ENCODE assay signal across 15 cellular contexts in the genomic region with DNA sequence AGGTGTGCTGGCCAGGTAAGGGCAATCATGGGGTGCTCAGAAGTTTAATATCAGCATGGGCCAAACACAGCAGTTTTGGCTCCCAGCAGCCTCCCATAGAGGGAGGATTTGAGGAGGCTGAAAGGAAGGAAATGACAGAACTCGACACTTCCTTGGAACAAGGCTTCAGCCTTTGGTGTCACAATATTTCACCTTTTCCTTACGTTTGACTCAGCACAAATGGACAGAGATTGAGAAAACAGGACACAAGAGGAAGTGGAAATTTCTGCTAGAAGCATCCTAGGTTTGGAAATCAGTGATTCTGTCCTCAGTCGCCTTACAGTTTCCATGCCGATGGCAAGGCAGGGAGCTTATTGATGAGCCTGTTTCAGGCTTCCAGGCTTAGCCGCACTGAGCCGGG.
DNase-seq lines count a peak whose midpoint lies in the region; ATAC-seq and TF ChIP-seq lines count a peak whose summit lies in the region.
"Had no signal": no experiment of that assay in that cellular context is flagged by ENCODE, and none has a peak within 500 bp of the region (broad histone marks: within the 10 kb centered on the region; RNA-seq: fewer than 3 reads in every experiment).

No MANE protein-coding gene starts in this region.

- H3K4me3 Mint-ChIP-seq in endothelial cell (ENCODE audit: unreplicated experiment) (no peak overlapping the region), type B pancreatic cell (no peak overlapping the region)

- no peak overlapping the region for H2BK120ac ChIP-seq in mesendoderm (ENCODE audit: low read depth, low read length)

- DNase-seq in heart left ventricle = no peak
- DNase-seq in cardiac septum (ENCODE audit: low spot score) = no peak
- no peak for DNase-seq in endothelial cell (ENCODE audit: low spot score)
- DNase-seq in mesendoderm = no peak
- DNase-seq in A172 (ENCODE audit: low spot score) = no peak
- no peak for DNase-seq in DMS153 treated with DMSO at 0.1 percent for 48 hours (lab: John Stamatoyannopoulos, UW; ENCODE audit: unreplicated experiment)
- no peak for DNase-seq in type B pancreatic cell (ENCODE audit: extremely low spot score, unreplicated experiment)
- DNase-seq: DMS79 treated with DMSO at 0.1 percent for 48 hours, NCI-H1417, NCI-H187, NCI-H2107, NCI-H510A, NCI-H748 treated with DMSO at 0.1 percent for 48 hours, RPMI8226 had no signal

- intact Hi-C loops in heart left ventricle (cut with DNase I) (no loop called here), cardiac septum (cut with DNase I) (no loop called here)

- TF ChIP-seq CTCF in heart left ventricle (IDR thresholded peaks at IDR 0.05) (no peak), endothelial cell (IDR thresholded peaks at IDR 0.05; ENCODE audit: unreplicated experiment) (no peak), type B pancreatic cell (conservative IDR thresholded peaks at IDR 0.05) (no peak)

- no peak overlapping the region for H3K4me3 ChIP-seq in heart left ventricle
- no peak overlapping the region for H3K4me3 ChIP-seq in mesendoderm (ENCODE audit: low read length)
- H3K4me3 ChIP-seq: BLaER1 had no signal

- H3K27ac ChIP-seq in heart left ventricle (peak overlapping the region in 3 of 12 donors; percentile 10 to 65 (median 12)), mesendoderm (ENCODE audit: low read depth, low read length) (no peak overlapping the region)
- H3K27ac ChIP-seq: BLaER1 had no signal

- no peak overlapping the region for H3K9ac ChIP-seq in mesendoderm (ENCODE audit: low read length)
- H3K9ac ChIP-seq: BLaER1 had no signal

- H3K18ac ChIP-seq in mesendoderm (ENCODE audit: low read length) = peak overlapping the region; percentile 3

- no peak overlapping the region for H3K56ac ChIP-seq in mesendoderm (ENCODE audit: low read length)

- no peak overlapping the region for H4K5ac ChIP-seq in mesendoderm (ENCODE audit: low read length)

- WGBS in heart left ventricle, 4 donors = 60 to 74% (median 65%) methylated on average over 6 of the region's 6 CpGs
- WGBS in mesendoderm (ENCODE audit: extremely low coverage, insufficient coverage, low lambda C conversion rate) = no CpG with 5 or more reads among the region's 6 CpGs

- no peak overlapping the region for H3K4ac ChIP-seq in mesendoderm (ENCODE audit: low read depth, low read length)

- H3K27me3 ChIP-seq in heart left ventricle (peaks cover 0 to 5% (median 0%) of the 10 kb centered on the region in 9 donors), mesendoderm (ENCODE audit: insufficient read depth, low read length, poor library complexity) (no peaks in the 10 kb centered on the region)
- H3K27me3 ChIP-seq: BLaER1 had no signal

- no peaks in the 10 kb centered on the region for H3K9me3 ChIP-seq in heart left ventricle
- H3K9me3 ChIP-seq: BLaER1 had no signal

- H2BK5ac ChIP-seq in mesendoderm (ENCODE audit: low read length) = no peak overlapping the region

- H2AK5ac ChIP-seq in mesendoderm (ENCODE audit: low read length) = no peak overlapping the region

- H3K36me3 Mint-ChIP-seq in endothelial cell (ENCODE audit: low read depth, unreplicated experiment) (no peaks in the 10 kb centered on the region), type B pancreatic cell (no peaks in the 10 kb centered on the region)

- H3K27ac Mint-ChIP-seq in endothelial cell (ENCODE audit: unreplicated experiment) (peak overlapping the region; percentile 82), type B pancreatic cell (no peak overlapping the region)

- H3K36me3 ChIP-seq in heart left ventricle (no peaks in the 10 kb centered on the region), mesendoderm (ENCODE audit: control insufficient read depth, insufficient read depth, low read length) (no peaks in the 10 kb centered on the region)
- H3K36me3 ChIP-seq: BLaER1 had no signal

- no peak overlapping the region for H2BK15ac ChIP-seq in mesendoderm (replicated peaks; ENCODE audit: low read depth)

- H3K9me3 Mint-ChIP-seq in endothelial cell (ENCODE audit: unreplicated experiment) (no peaks in the 10 kb centered on the region), type B pancreatic cell (no peaks in the 10 kb centered on the region)

- no peaks in the 10 kb centered on the region for H3K79me2 ChIP-seq in mesendoderm (ENCODE audit: control insufficient read depth, insufficient read depth, low read length)

- no peaks in the 10 kb centered on the region for H3K79me1 ChIP-seq in mesendoderm (ENCODE audit: low read length)

- H3K23ac ChIP-seq in mesendoderm (ENCODE audit: low read length) = no peak overlapping the region

- H3K4me1 Mint-ChIP-seq in endothelial cell (ENCODE audit: unreplicated experiment) (peaks cover 48% of the 10 kb centered on the region), type B pancreatic cell (ENCODE audit: unreplicated experiment) (peaks cover 36% of the 10 kb centered on the region)

- no peak for TF ChIP-seq POLR2A in heart left ventricle (IDR thresholded peaks at IDR 0.05)

- H3K27me3 Mint-ChIP-seq in endothelial cell (ENCODE audit: unreplicated experiment) (no peaks in the 10 kb centered on the region), type B pancreatic cell (peaks cover 47% of the 10 kb centered on the region)

- peak in 3 of 4 donors; percentile 34 to 48 (median 46) for ATAC-seq in heart left ventricle

- H3K4me1 ChIP-seq in heart left ventricle (peaks cover 0 to 57% (median 0%) of the 10 kb centered on the region in 12 donors), mesendoderm (ENCODE audit: control insufficient read depth, low read depth, low read length) (no peaks in the 10 kb centered on the region)

- H4K8ac ChIP-seq in mesendoderm (ENCODE audit: low read depth, low read length) = no peak overlapping the region

- H3K4me2 ChIP-seq in mesendoderm (ENCODE audit: low read length) = no peak overlapping the region
- H3K4me2 ChIP-seq: BLaER1 had no signal
